ENCODE assay signal across 16 cellular contexts in the genomic region with DNA sequence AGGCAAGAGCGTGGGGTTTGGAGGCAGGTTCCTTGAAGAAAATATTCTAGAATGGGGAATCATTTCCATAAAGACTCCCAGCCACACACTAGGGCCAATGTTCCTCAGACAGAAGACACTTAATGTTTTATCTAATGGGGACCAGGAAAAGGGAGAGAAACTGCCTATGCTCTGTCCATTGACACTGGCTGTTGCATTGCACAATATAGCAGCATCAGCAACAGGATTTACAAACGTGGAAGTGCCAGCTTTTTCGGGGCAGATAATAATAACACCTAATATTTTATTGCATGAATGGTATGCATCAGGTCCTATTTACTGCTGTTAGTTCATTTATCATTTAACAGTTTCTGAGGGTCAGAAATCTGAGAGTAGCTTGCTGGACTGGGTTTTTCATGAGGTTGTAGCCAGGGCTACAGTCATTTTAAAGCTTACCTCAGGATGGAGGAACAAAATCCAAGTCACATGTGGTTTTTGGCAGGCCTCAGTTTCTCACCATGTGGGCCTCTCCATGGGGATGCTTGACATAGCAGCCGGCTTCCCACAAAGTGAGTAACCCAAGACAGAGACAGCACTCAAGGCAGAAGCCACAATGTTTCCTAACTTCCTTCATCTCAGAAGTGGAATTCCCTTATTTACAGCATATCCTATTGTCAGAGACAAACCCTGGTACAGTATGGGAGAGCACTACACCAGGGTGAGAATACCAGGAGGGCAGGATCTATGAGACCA.
DNase-seq lines count a peak whose midpoint lies in the region; ATAC-seq, FAIRE-seq and TF ChIP-seq lines count a peak whose summit lies in the region.
"Had no signal": no experiment of that assay in that cellular context is flagged by ENCODE, and none has a peak within 500 bp of the region (broad histone marks: within the 10 kb centered on the region; RNA-seq: fewer than 3 reads in every experiment).

No MANE protein-coding gene starts in this region.

- no peak overlapping the region for H4K91ac ChIP-seq in mesenchymal stem cell (ENCODE audit: low read length)

- H3K79me2 ChIP-seq in HepG2 (ENCODE audit: insufficient read depth, low read length) (no peaks in the 10 kb centered on the region), mammary epithelial cell (ENCODE audit: insufficient read depth, low read length) (no peaks in the 10 kb centered on the region)

- TF ChIP-seq RAD21 in HepG2 (CRISPR knock-in tag; IDR thresholded peaks at IDR 0.05) = no peak

- H3K4me1 ChIP-seq in HepG2 (ENCODE audit: insufficient read depth, low read length) (no peaks in the 10 kb centered on the region), right lobe of liver (no peaks in the 10 kb centered on the region), mammary epithelial cell (ENCODE audit: insufficient read depth, low read length) (no peaks in the 10 kb centered on the region), mesenchymal stem cell (ENCODE audit: control insufficient read depth, insufficient read depth, low read depth, low read length) (no peaks in the 10 kb centered on the region)
- H3K4me1 ChIP-seq: ascending aorta, lower lobe of right lung had no signal

- H3K27me3 ChIP-seq in HepG2 (ENCODE audit: control insufficient read depth in 1 of 2, insufficient read depth in 2 of 2, low read length in 2 of 2) (no peaks in the 10 kb centered on the region; a peak in 1 of 5 replicates), right lobe of liver (no peaks in the 10 kb centered on the region), mammary epithelial cell (ENCODE audit: insufficient read depth, low read length) (no peaks in the 10 kb centered on the region), mesenchymal stem cell (ENCODE audit: control insufficient read depth in 1 of 2, insufficient read depth in 1 of 2, low read length in 2 of 2) (no peaks in the 10 kb centered on the region)
- H3K27me3 ChIP-seq: ascending aorta had no signal

- no peak overlapping the region for H3K14ac ChIP-seq in mesenchymal stem cell (ENCODE audit: low read length in 2 of 2)

- H3K4ac ChIP-seq in mesenchymal stem cell (ENCODE audit: low read depth in 1 of 2, low read length in 2 of 2) = peak overlapping the region in 1 of 2 experiments; percentile 41

- no peak overlapping the region for H3K23ac ChIP-seq in mesenchymal stem cell (ENCODE audit: low read length in 2 of 2)

- 25% methylated on average over 4 of the region's 4 CpGs for WGBS in HepG2 (ENCODE audit: low lambda C conversion rate)
- WGBS in right lobe of liver (ENCODE audit: insufficient coverage, low coverage, low lambda C conversion rate, missing lambda C conversion rate) = 46% methylated on average over 2 of the region's 4 CpGs
- WGBS in mammary epithelial cell (ENCODE audit: low coverage, missing lambda C conversion rate) = 71% methylated on average over 4 of the region's 4 CpGs
- WGBS in mesenchymal stem cell = 27% methylated on average over 1 of the region's 4 CpGs

- H3K36me3 ChIP-seq in HepG2 (replicated peaks in 1 of 2; ENCODE audit: control insufficient read depth in 1 of 2, insufficient read depth in 2 of 2, low read length in 2 of 2) = no peaks in the 10 kb centered on the region
- H3K36me3 ChIP-seq in right lobe of liver = no peaks in the 10 kb centered on the region
- no peaks in the 10 kb centered on the region for H3K36me3 ChIP-seq in mammary epithelial cell (ENCODE audit: insufficient read depth, low read length)
- H3K36me3 ChIP-seq in mesenchymal stem cell (ENCODE audit: control insufficient read depth in 1 of 2, insufficient read depth in 2 of 2, low read depth in 1 of 2, low read length in 2 of 2) = no peaks in the 10 kb centered on the region
- H3K36me3 ChIP-seq: ascending aorta, lower lobe of right lung had no signal

- H4K20me1 ChIP-seq in HepG2 (ENCODE audit: insufficient read depth, low read length) (no peaks in the 10 kb centered on the region), mammary epithelial cell (ENCODE audit: insufficient read depth, low read length) (no peaks in the 10 kb centered on the region)

- POLR2A ChIA-PET in HepG2 (lab: Yijun Ruan, JAX) = no interaction called here

- no peaks in the 10 kb centered on the region for H3K79me1 ChIP-seq in mesenchymal stem cell (replicated peaks; ENCODE audit: low read length, poor library complexity, severe bottlenecking)

- no peaks in the 10 kb centered on the region for H3K27me3 Mint-ChIP-seq in activated naive CD8-positive, alpha-beta T cell treated with anti-CD3 and anti-CD28 coated beads, Interleukin-2, amount 50 U/mL, for 24 hours
- H3K27me3 Mint-ChIP-seq: activated CD4-positive, alpha-beta T cell treated with anti-CD3 and anti-CD28 coated beads, Interleukin-2, amount 10 ng/mL, durations not matched to agents 24 days and 14 days had no signal

- H3K4me3 Mint-ChIP-seq in activated naive CD8-positive, alpha-beta T cell treated with anti-CD3 and anti-CD28 coated beads, Interleukin-2, amount 50 U/mL, for 24 hours = no peak overlapping the region
- H3K4me3 Mint-ChIP-seq: activated CD4-positive, alpha-beta T cell treated with anti-CD3 and anti-CD28 coated beads, Interleukin-2, amount 10 ng/mL, durations not matched to agents 24 days and 14 days; activated T-helper 1 cell treated with anti-CD3 and anti-CD28 coated beads, Interleukin-12 subunit alpha, Interleukin-12 subunit beta, Interleukin-2, Interleukin-4 antibody, amounts not matched to agents 30 ng/mL and 10 ng/mL and 1 ng/mL, durations not matched to agents 14 hours and 24 hours and 36 hours had no signal

- CTCF ChIA-PET in HepG2 (lab: Yijun Ruan, JAX; ENCODE audit: low intra/inter-chr PET ratio, low total read pairs) = no interaction called here
- CTCF ChIA-PET in mammary epithelial cell (lab: Charles Lee; ENCODE audit: low non-redundant PET) = no interaction called here

- no peaks in the 10 kb centered on the region for H3K4me1 Mint-ChIP-seq in activated naive CD8-positive, alpha-beta T cell treated with anti-CD3 and anti-CD28 coated beads, Interleukin-2, amount 50 U/mL, for 24 hours
- H3K4me1 Mint-ChIP-seq: activated CD4-positive, alpha-beta T cell treated with anti-CD3 and anti-CD28 coated beads, Interleukin-2, amount 10 ng/mL, durations not matched to agents 24 days and 14 days had no signal

- no peak for ATAC-seq in HepG2
- no peak for ATAC-seq in right lobe of liver
- no peak for ATAC-seq in activated naive CD8-positive, alpha-beta T cell treated with anti-CD3 and anti-CD28 coated beads, Interleukin-2, amount 50 U/mL, for 24 hours

- no peak for DNase-seq in HepG2 (ENCODE audit: low spot score)
- DNase-seq in right lobe of liver = no peak
- peak; percentile 52 for DNase-seq in mammary epithelial cell
- DNase-seq in mesenchymal stem cell = peak; percentile 87
- DNase-seq in activated CD4-positive, alpha-beta T cell treated with anti-CD3 and anti-CD28 coated beads, Interleukin-2, amount 50 U/mL, for 1 hour = no peak
- DNase-seq in T-helper 1 cell = no peak
- DNase-seq in activated naive CD8-positive, alpha-beta T cell treated with anti-CD3 and anti-CD28 coated beads, Interleukin-2, amount 50 U/mL, for 24 hours = no peak
- no peak for DNase-seq in activated CD8-positive, alpha-beta memory T cell treated with anti-CD3 and anti-CD28 coated beads, Interleukin-2, amount 50 U/mL, for 4 hours
- DNase-seq: activated CD4-positive, alpha-beta T cell treated with anti-CD3 and anti-CD28 coated beads, Interleukin-2, amount 10 ng/mL, durations not matched to agents 24 days and 14 days; hypothalamus; lower lobe of right lung; NCI-H2227 treated with DMSO at 0.1 percent for 48 hours had no signal

- no peak overlapping the region for H2BK5ac ChIP-seq in mesenchymal stem cell (ENCODE audit: low read depth, low read length, poor library complexity, severe bottlenecking)

- peak overlapping the region in 1 of 2 experiments; percentile 22 for H2BK12ac ChIP-seq in mesenchymal stem cell (ENCODE audit: low read length in 2 of 2)

- H3K27ac ChIP-seq in HepG2 (ENCODE audit: extremely low read length, insufficient read depth, low read length) = no peak overlapping the region
- H3K27ac ChIP-seq in right lobe of liver = no peak overlapping the region
- no peak overlapping the region for H3K27ac ChIP-seq in mammary epithelial cell (ENCODE audit: insufficient read depth, low read depth, low read length)
- no peak overlapping the region for H3K27ac ChIP-seq in mesenchymal stem cell (ENCODE audit: low read length, poor library complexity, severe bottlenecking)
- H3K27ac ChIP-seq: ascending aorta, lower lobe of right lung had no signal

- TF ChIP-seq EP300 in HepG2 (IDR thresholded peaks at IDR 0.05; ENCODE audit: low read depth in 2 of 2, low read length in 2 of 2) = no peak
- TF ChIP-seq EP300 in HepG2 (CRISPR knock-in tag; IDR thresholded peaks at IDR 0.05; ENCODE audit: borderline replicate concordance) = no peak

- no peak overlapping the region for H2AFZ ChIP-seq in HepG2 (ENCODE audit: low read length)
- H2AFZ ChIP-seq in mammary epithelial cell (ENCODE audit: low read depth, low read length) = no peak overlapping the region
- H2AFZ ChIP-seq in mesenchymal stem cell (ENCODE audit: low read depth, low read length) = no peak overlapping the region

- in situ Hi-C loops in HepG2 (cut with HindIII; ENCODE audit: extremely low pct_ligation_motif_present, low pct_unique_long_range_greater_than_20kb) = no loop called here
- in situ Hi-C loops in mammary epithelial cell (cut with MboI; ENCODE audit: low sequenced_read_pairs in 2 of 2) = no loop called here

- H2AK5ac ChIP-seq in mesenchymal stem cell (ENCODE audit: low read length, severe bottlenecking) = no peak overlapping the region

- intact Hi-C loops in HepG2 (cut with micrococcal nuclease; ENCODE audit: unreplicated experiment) = no loop called here
- intact Hi-C loops in right lobe of liver (cut with DNase I) = no loop called here
- intact Hi-C loops in mammary epithelial cell (cut with micrococcal nuclease) = no loop called here

- no peak for TF ChIP-seq POLR2A in HepG2 (IDR thresholded peaks at IDR 0.05; ENCODE audit: insufficient read depth in 1 of 2, low read depth in 2 of 2, low read length in 2 of 2)
- TF ChIP-seq POLR2A in right lobe of liver (IDR thresholded peaks at IDR 0.05) = no peak

- TF ChIP-seq CTCF in HepG2 (CRISPR knock-in tag; IDR thresholded peaks at IDR 0.05) (no peak), right lobe of liver (IDR thresholded peaks at IDR 0.05) (no peak), mammary epithelial cell (conservative IDR thresholded peaks at IDR 0.05 in 1 of 2, IDR thresholded peaks at IDR 0.05 in 1 of 2; ENCODE audit: extremely low read depth in 1 of 2, insufficient read depth in 1 of 2, low read depth in 1 of 2, low read length in 2 of 2) (no peak)

- no peaks in the 10 kb centered on the region for H3K36me3 Mint-ChIP-seq in activated naive CD8-positive, alpha-beta T cell treated with anti-CD3 and anti-CD28 coated beads, Interleukin-2, amount 50 U/mL, for 24 hours (ENCODE audit: low read depth)

- no peak overlapping the region for H3K27ac Mint-ChIP-seq in activated naive CD8-positive, alpha-beta T cell treated with anti-CD3 and anti-CD28 coated beads, Interleukin-2, amount 50 U/mL, for 24 hours
- H3K27ac Mint-ChIP-seq: activated CD4-positive, alpha-beta T cell treated with anti-CD3 and anti-CD28 coated beads, Interleukin-2, amount 10 ng/mL, durations not matched to agents 24 days and 14 days; activated T-helper 1 cell treated with anti-CD3 and anti-CD28 coated beads, Interleukin-12 subunit alpha, Interleukin-12 subunit beta, Interleukin-2, Interleukin-4 antibody, amounts not matched to agents 30 ng/mL and 10 ng/mL and 1 ng/mL, durations not matched to agents 14 hours and 24 hours and 36 hours had no signal

- H3K9me3 ChIP-seq in HepG2 (ENCODE audit: low read length) (no peaks in the 10 kb centered on the region), right lobe of liver (no peaks in the 10 kb centered on the region), mammary epithelial cell (replicated peaks; ENCODE audit: insufficient read depth, low read length) (no peaks in the 10 kb centered on the region), mesenchymal stem cell (ENCODE audit: control insufficient read depth, low read length) (no peaks in the 10 kb centered on the region)
- H3K9me3 ChIP-seq: ascending aorta, lower lobe of right lung had no signal

- BruUV-seq in HepG2 (replicated peaks; lab: Mats Ljungman, UMichigan) (no TSS peak), mammary epithelial cell (replicated peaks; lab: Mats Ljungman, UMichigan) (no TSS peak)

- no peak overlapping the region for H3K9ac ChIP-seq in HepG2 (ENCODE audit: insufficient read depth, low read depth, low read length)
- no peak overlapping the region for H3K9ac ChIP-seq in mammary epithelial cell (ENCODE audit: insufficient read depth, low read length)
- peak overlapping the region; percentile 65 for H3K9ac ChIP-seq in mesenchymal stem cell (ENCODE audit: low read length)

- no peak overlapping the region for H3K4me3 ChIP-seq in HepG2 (replicated peaks in 1 of 3; ENCODE audit: insufficient read depth in 1 of 3, low read depth in 2 of 3, low read length in 3 of 3)
- H3K4me3 ChIP-seq in right lobe of liver = no peak overlapping the region
- no peak overlapping the region for H3K4me3 ChIP-seq in mammary epithelial cell (replicated peaks in 1 of 3; ENCODE audit: insufficient read depth in 1 of 3, low read depth in 2 of 3, low read length in 3 of 3)
- H3K4me3 ChIP-seq in mesenchymal stem cell (ENCODE audit: insufficient read depth in 1 of 2, low read depth in 1 of 2, low read length in 2 of 2) = peak overlapping the region in 1 of 2 experiments; percentile 10
- H3K4me3 ChIP-seq: ascending aorta, lower lobe of right lung had no signal

- dilution Hi-C loops in mammary epithelial cell (cut with HindIII; ENCODE audit: low sequenced_read_pairs) = no loop called here

- no peak overlapping the region for H2BK15ac ChIP-seq in mesenchymal stem cell (ENCODE audit: low read depth, poor library complexity, severe bottlenecking)

- H4K8ac ChIP-seq in mesenchymal stem cell (ENCODE audit: low read length) = peak overlapping the region; percentile 53

- no peak overlapping the region for H2BK120ac ChIP-seq in mesenchymal stem cell (ENCODE audit: low read depth, low read length)

- no peak for FAIRE-seq in HepG2 (lab: Jason Lieb, UNC)
- FAIRE-seq: endometrium, GM19239 had no signal

- H3K18ac ChIP-seq in mesenchymal stem cell (ENCODE audit: low read depth in 1 of 2, low read length in 2 of 2) = peak overlapping the region in 1 of 2 experiments; percentile 41

- H3K9me3 Mint-ChIP-seq in activated naive CD8-positive, alpha-beta T cell treated with anti-CD3 and anti-CD28 coated beads, Interleukin-2, amount 50 U/mL, for 24 hours = peaks cover 6% of the 10 kb centered on the region
- H3K9me3 Mint-ChIP-seq: activated CD4-positive, alpha-beta T cell treated with anti-CD3 and anti-CD28 coated beads, Interleukin-2, amount 10 ng/mL, durations not matched to agents 24 days and 14 days; activated T-helper 1 cell treated with anti-CD3 and anti-CD28 coated beads, Interleukin-12 subunit alpha, Interleukin-12 subunit beta, Interleukin-2, Interleukin-4 antibody, amounts not matched to agents 30 ng/mL and 10 ng/mL and 1 ng/mL, durations not matched to agents 14 hours and 24 hours and 36 hours had no signal

- no peak overlapping the region for H3K4me2 ChIP-seq in HepG2 (ENCODE audit: low read depth, low read length)
- H3K4me2 ChIP-seq in mammary epithelial cell (ENCODE audit: insufficient read depth, low read depth, low read length) = no peak overlapping the region
- H3K4me2 ChIP-seq in mesenchymal stem cell (ENCODE audit: low read length, poor library complexity, severe bottlenecking) = no peak overlapping the region

Comparison
In these comparisons a context has a peak if more than half of its experiments do, and no peak if none do; other contexts are left out.
1. DNase-seq: peak in mammary epithelial cell (single experiment) and mesenchymal stem cell (single experiment); none in HepG2 (single experiment), right lobe of liver (0 of 3), activated CD4-positive, alpha-beta T cell treated with anti-CD3 and anti-CD28 coated beads, Interleukin-2, amount 50 U/mL, for 1 hour (single experiment), T-helper 1 cell (0 of 5), activated naive CD8-positive, alpha-beta T cell treated with anti-CD3 and anti-CD28 coated beads, Interleukin-2, amount 50 U/mL, for 24 hours (single experiment) and activated CD8-positive, alpha-beta memory T cell treated with anti-CD3 and anti-CD28 coated beads, Interleukin-2, amount 50 U/mL, for 4 hours (single experiment).